ENCODE assay signal across 8 cellular contexts in genomic region chr19:13151605-13152355, GRCh38.
DNase-seq lines count a peak whose midpoint lies in the region; ATAC-seq lines count a peak whose summit lies in the region.

No MANE protein-coding gene starts in this region.

- peak overlapping the region; percentile 97 for H3K4me3 ChIP-seq in ACC112 (ENCODE audit: low read depth, low read length)

- peak overlapping the region; percentile 96 for H3K27ac ChIP-seq in ACC112 (ENCODE audit: low read depth, low read length)

- H3K27me3 ChIP-seq in ACC112 (ENCODE audit: insufficient read depth, low read length): no peaks in the 10 kb centered on the region

- peak; percentile 97 for DNase-seq in NCI-H446 treated with DMSO at 0.1 percent for 48 hours (lab: John Stamatoyannopoulos, UW)
- peak; percentile 95 for DNase-seq in central memory CD4-positive, alpha-beta T cell
- peak; percentile 98 for DNase-seq in islet precursor cell
- peak; percentile 91 to 93 for DNase-seq in stimulated activated CD4-positive, alpha-beta T cell treated with anti-CD3 and anti-CD28 coated beads, Interleukin-12 subunit alpha, Interleukin-12 subunit beta, amount 100 ng/mL, for 24 hours (ENCODE audit: low read depth in 2 of 2)

- no peak overlapping the region for H2AFZ ChIP-seq in ACC112 (ENCODE audit: low read length, unreplicated experiment)

- H3K4me1 ChIP-seq in ACC112 (ENCODE audit: control insufficient read depth, insufficient read depth, low read length, unreplicated experiment): peaks cover 13% of the 10 kb centered on the region

- H3K79me2 ChIP-seq in ACC112 (ENCODE audit: control insufficient read depth, insufficient read depth, low read length, unreplicated experiment): peaks cover 36% of the 10 kb centered on the region

- H3K36me3 ChIP-seq in ACC112 (ENCODE audit: insufficient read depth, low read length): peaks cover 9% of the 10 kb centered on the region; the same call in 1 of the 2 replicates

- ATAC-seq in GM18907 (IDR thresholded peaks at IDR 0.05; ENCODE audit: unreplicated experiment): peak; percentile 35
- peak; percentile 35 for ATAC-seq in HG03342 (IDR thresholded peaks at IDR 0.05; ENCODE audit: unreplicated experiment)
- ATAC-seq in activated CD4-positive, CD25-positive, alpha-beta regulatory T cell treated with anti-CD3 and anti-CD28 coated beads, Interleukin-2, amount 50 U/mL, for 24 hours: peak; percentile 58 to 61

Comparison
In these comparisons a context has a peak if more than half of its experiments do, and no peak if none do; other contexts are left out.
1. Peak in every context shown above with its lines: DNase-seq, ATAC-seq, H3K4me3 ChIP-seq and H3K27ac ChIP-seq.